Comparison of ENCODE assay signal across 8 cellular contexts in the genomic region with DNA sequence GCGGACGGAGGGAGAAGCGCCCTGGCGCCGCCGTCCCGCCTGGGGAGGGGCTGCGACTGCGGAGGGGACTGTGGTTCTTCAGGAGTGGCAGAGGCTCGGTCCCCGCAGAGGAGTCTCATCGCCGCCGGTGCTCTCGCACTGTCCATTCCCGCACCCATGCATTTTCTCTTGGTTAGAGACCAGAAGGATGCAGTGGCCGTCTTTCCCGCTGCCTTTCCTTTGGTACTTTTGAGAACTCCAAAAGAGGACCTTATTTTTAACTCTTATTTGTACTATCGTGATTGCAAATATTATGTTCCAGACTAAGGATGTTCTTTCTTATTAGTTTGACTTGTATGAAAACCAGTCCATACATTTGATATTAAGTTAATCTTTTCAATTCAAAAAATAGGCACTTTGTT. TPM values are rescaled to one million over a fixed set of nuclear protein-coding genes. Genes with fewer than 3 reads are reported as not detected.
DNase-seq lines count a peak whose midpoint lies in the region; ATAC-seq, FAIRE-seq and TF ChIP-seq lines count a peak whose summit lies in the region.

No MANE protein-coding gene starts in this region.

- in situ Hi-C loops in GM13977 (cut with MboI; ENCODE audit: low pct_unique_long_range_greater_than_20kb, low sequenced_read_pairs, unreplicated experiment), result no loop called here

- WGBS in pancreas, 2 donors, result 1% methylated on average over 19 of the region's 19 CpGs

- no peak for FAIRE-seq in pancreas (lab: Jason Lieb, UNC)

- peaks cover 4% of the 10 kb centered on the region for H3K27me3 Mint-ChIP-seq in glutamatergic neuron (ENCODE audit: unreplicated experiment)

- H3K4me1 Mint-ChIP-seq in glutamatergic neuron (ENCODE audit: low read depth, unreplicated experiment), result peaks cover 6% of the 10 kb centered on the region

- ATAC-seq in HG03045 (IDR thresholded peaks at IDR 0.05; ENCODE audit: unreplicated experiment) (peak; percentile 48), pancreas (peak; percentile 67 to 80 (median 72))

- H3K36me3 Mint-ChIP-seq in glutamatergic neuron (ENCODE audit: unreplicated experiment), result no peaks in the 10 kb centered on the region

- peak overlapping the region; percentile 89 to 99 (median 94) for H3K27ac ChIP-seq in pancreas

- H3K4me3 ChIP-seq in AG09309 (ENCODE audit: control insufficient read depth, low read depth, low read length) (peak overlapping the region; percentile 89), pancreas (peak overlapping the region; percentile 57 to 89 (median 85))

- H3K4me3 Mint-ChIP-seq in glutamatergic neuron (ENCODE audit: unreplicated experiment), result peak overlapping the region; percentile 91

- TF ChIP-seq CTCF in AG09309 (IDR thresholded peaks at IDR 0.05; ENCODE audit: control insufficient read depth, insufficient read depth, low read depth, low read length, missing control alignments), result no peak
- no peak for TF ChIP-seq CTCF in GM13977 (IDR thresholded peaks at IDR 0.05; ENCODE audit: extremely low read depth, insufficient read depth, missing control alignments)
- no peak for TF ChIP-seq CTCF in glutamatergic neuron (IDR thresholded peaks at IDR 0.05; ENCODE audit: partially characterized antibody, unreplicated experiment)
- TF ChIP-seq CTCF in pancreas (IDR thresholded peaks at IDR 0.05), result peak in 1 of 4 donors; percentile 19

- peaks cover 5% of the 10 kb centered on the region for H3K9me3 Mint-ChIP-seq in glutamatergic neuron (ENCODE audit: unreplicated experiment)

- H3K27ac Mint-ChIP-seq in glutamatergic neuron (ENCODE audit: unreplicated experiment), result peak overlapping the region; percentile 88

- no peaks in the 10 kb centered on the region for H3K9me3 ChIP-seq in pancreas

- DNase-seq in AG09309 (ENCODE audit: low read depth), result no peak
- peak; percentile 54 for DNase-seq in GM13977 (ENCODE audit: low spot score)
- peak; percentile 40 for DNase-seq in NCI-H526 treated with DMSO at 0.1 percent for 48 hours (lab: John Stamatoyannopoulos, UW)
- peak; percentile 46 for DNase-seq in activated naive CD4-positive, alpha-beta T cell treated with Interleukin-2 at 50 U/mL for 16 hours
- DNase-seq in glutamatergic neuron, result peak; percentile 84
- peak; percentile 52 to 87 (median 68) for DNase-seq in pancreas
- no peak for DNase-seq in cortex of kidney (lab: John Stamatoyannopoulos, UW)

- no peaks in the 10 kb centered on the region for H3K27me3 ChIP-seq in pancreas

- H3K4me1 ChIP-seq in pancreas, result peaks cover 5 to 16% (median 13%) of the 10 kb centered on the region in 3 donors

- no peaks in the 10 kb centered on the region for H3K36me3 ChIP-seq in pancreas

- intact Hi-C loops in pancreas (cut with DNase I), result no loop called here

RNA-seq across cellular contexts. Expression of a gene that starts 0.6 kb away (rescaled TPM):
- 51.5 TPM for total RNA-seq in glutamatergic neuron (ENCODE audit: unreplicated experiment)
- total RNA-seq in pancreas, result 10 to 100 TPM in 3 of 6 donors, 1 to 10 TPM in 3; 7.9 to 22.6 (median 9.8) TPM
- 1 to 10 TPM; 6.3 to 9.5 TPM for polyA plus RNA-seq in pancreas

Comparison
In these comparisons a context has a peak if more than half of its experiments do, and no peak if none do; other contexts are left out.
1. DNase-seq: peak in GM13977 (single experiment), NCI-H526 treated with DMSO at 0.1 percent for 48 hours (single experiment), activated naive CD4-positive, alpha-beta T cell treated with Interleukin-2 at 50 U/mL for 16 hours (single experiment), glutamatergic neuron (single experiment) and pancreas (6 of 6); none in AG09309 (single experiment) and cortex of kidney (single experiment).